In the genomic region with DNA sequence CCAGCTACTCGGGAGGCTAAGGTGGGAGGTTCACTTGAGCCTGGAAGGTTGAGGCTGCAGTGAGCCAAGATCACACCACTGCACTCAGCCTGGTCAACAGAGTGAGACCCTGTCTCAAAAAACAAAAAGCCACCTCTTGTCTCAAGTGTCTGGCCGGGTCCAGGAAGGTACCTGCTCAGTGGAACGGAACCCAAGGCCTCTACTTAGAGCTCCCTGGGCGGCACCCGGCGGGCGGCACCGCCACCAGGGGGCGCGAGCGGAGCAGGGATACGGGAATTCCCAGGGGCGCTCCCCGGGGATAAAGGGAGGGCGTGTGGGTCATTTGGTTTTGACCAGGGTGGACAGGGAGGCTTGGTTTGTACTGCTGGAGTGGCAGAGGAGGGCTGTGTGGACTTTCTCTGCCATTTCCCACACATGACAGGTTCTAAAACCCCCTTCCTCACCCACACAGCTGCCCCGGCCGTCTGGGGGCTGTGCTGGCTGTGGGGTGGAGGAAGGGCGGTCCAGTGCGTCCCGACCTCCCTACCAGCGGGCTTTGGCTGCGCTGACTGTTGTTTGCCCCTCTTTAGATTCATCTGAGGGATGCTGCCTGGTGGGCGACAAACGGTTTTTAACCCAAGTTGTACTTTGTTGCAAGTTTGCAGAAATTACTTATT, we compare ENCODE assay signal across 8 cellular contexts.
A peak's percentile ranks its signal among the peaks of the same experiment; 100 is the strongest.
DNase-seq lines count a peak whose midpoint lies in the region; ATAC-seq and TF ChIP-seq lines count a peak whose summit lies in the region.
"Had no signal": no experiment of that assay in that cellular context is flagged by ENCODE, and none has a peak within 500 bp of the region (broad histone marks: within the 10 kb centered on the region; RNA-seq: fewer than 3 reads in every experiment).

No MANE protein-coding gene starts in this region.

- H3K27me3 Mint-ChIP-seq in effector memory CD8-positive, alpha-beta T cell: peaks cover 13 to 26% of the 10 kb centered on the region in 2 donors
- peaks cover 3 to 15% (median 6%) of the 10 kb centered on the region in 5 donors for H3K27me3 Mint-ChIP-seq in naive thymus-derived CD8-positive, alpha-beta T cell

- H3K4me1 Mint-ChIP-seq in effector memory CD8-positive, alpha-beta T cell (ENCODE audit: low read depth in 2 of 2): peaks cover 15 to 18% of the 10 kb centered on the region in 2 donors
- H3K4me1 Mint-ChIP-seq in naive thymus-derived CD8-positive, alpha-beta T cell: peaks cover 12 to 23% (median 20%) of the 10 kb centered on the region in 4 donors

- DNase-seq in UCSD-AML1 (lab: John Stamatoyannopoulos, UW; ENCODE audit: unreplicated experiment): peak; percentile 50
- DNase-seq in effector memory CD8-positive, alpha-beta T cell: peak; percentile 20 to 31 (median 30)
- peak in 6 of 10 donors; percentile 5 to 27 (median 18) for DNase-seq in naive thymus-derived CD8-positive, alpha-beta T cell
- no peak for DNase-seq in pons (ENCODE audit: low spot score)

- no peaks in the 10 kb centered on the region for H3K9me3 Mint-ChIP-seq in effector memory CD8-positive, alpha-beta T cell
- H3K9me3 Mint-ChIP-seq in naive thymus-derived CD8-positive, alpha-beta T cell: no peaks in the 10 kb centered on the region
- H3K9me3 Mint-ChIP-seq: T-helper 1 cell treated with Interleukin-12 subunit alpha and Interleukin-12 subunit beta and Interleukin-4 antibody, amounts not matched to agents 30 μg/mL and 1 μg/mL, for 36 hours had no signal

- H3K4me3 Mint-ChIP-seq in effector memory CD8-positive, alpha-beta T cell: no peak overlapping the region
- H3K4me3 Mint-ChIP-seq in naive thymus-derived CD8-positive, alpha-beta T cell: no peak overlapping the region
- H3K4me3 Mint-ChIP-seq: T-helper 1 cell treated with Interleukin-12 subunit alpha and Interleukin-12 subunit beta and Interleukin-4 antibody, amounts not matched to agents 30 μg/mL and 1 μg/mL, for 36 hours had no signal

- ATAC-seq in HG02981 (IDR thresholded peaks at IDR 0.05; ENCODE audit: unreplicated experiment): peak; percentile 41
- peak; percentile 35 for ATAC-seq in effector memory CD8-positive, alpha-beta T cell (replicated peaks)
- ATAC-seq in naive thymus-derived CD8-positive, alpha-beta T cell: peak in 1 of 2 donors; percentile 42
- ATAC-seq in HG03565 (IDR thresholded peaks at IDR 0.05; ENCODE audit: unreplicated experiment): no peak

- H3K27ac Mint-ChIP-seq in effector memory CD8-positive, alpha-beta T cell: no peak overlapping the region
- H3K27ac Mint-ChIP-seq in naive thymus-derived CD8-positive, alpha-beta T cell: no peak overlapping the region
- H3K27ac Mint-ChIP-seq: T-helper 1 cell treated with Interleukin-12 subunit alpha and Interleukin-12 subunit beta and Interleukin-4 antibody, amounts not matched to agents 30 μg/mL and 1 μg/mL, for 36 hours had no signal

- H3K36me3 Mint-ChIP-seq in effector memory CD8-positive, alpha-beta T cell (ENCODE audit: insufficient read depth): no peaks in the 10 kb centered on the region
- peaks cover 0 to 2% (median 0%) of the 10 kb centered on the region in 3 donors for H3K36me3 Mint-ChIP-seq in naive thymus-derived CD8-positive, alpha-beta T cell

- POLR2A ChIA-PET in naive thymus-derived CD8-positive, alpha-beta T cell (lab: Charles Lee): interaction anchor here (0.6 kb wide), 1 partner anchor 12 kb away, joined by 5 read pairs; no protein-coding TSS in a partner anchor

- peak; percentile 77 for TF ChIP-seq CTCF in GM12872 (IDR thresholded peaks at IDR 0.05; ENCODE audit: insufficient read depth, low read depth, low read length)
